25 cellular contexts compared by ENCODE assay signal in genomic region chr10:50456711-50457110, GRCh38.
DNase-seq lines count a peak whose midpoint lies in the region; ATAC-seq lines count a peak whose summit lies in the region.
"Had no signal": no experiment of that assay in that cellular context is flagged by ENCODE, and none has a peak within 500 bp of the region (broad histone marks: within the 10 kb centered on the region; RNA-seq: fewer than 3 reads in every experiment).

No MANE protein-coding gene starts in this region.

- DNase-seq in NAMALWA (ENCODE audit: low spot score) = peak; percentile 26
- no peak for DNase-seq in NOMO-1 treated with DMSO at 0.1 percent for 48 hours (lab: John Stamatoyannopoulos, UW; ENCODE audit: unreplicated experiment)
- no peak for DNase-seq in posterior vena cava (ENCODE audit: low spot score)
- no peak for DNase-seq in stimulated activated effector memory CD8-positive, alpha-beta T cell treated with anti-CD3 and anti-CD28 coated beads, Interleukin-12 subunit alpha, Interleukin-12 subunit beta, amount 100 ng/mL, for 72 hours (ENCODE audit: low spot score in 2 of 2)
- DNase-seq: activated CD8-positive, alpha-beta memory T cell treated with anti-CD3 and anti-CD28 coated beads for 24 hours; activated naive CD4-positive, alpha-beta T cell; activated T-cell treated with anti-CD3 and anti-CD28 coated beads, Interleukin-2, amount 50 U/mL, for 24 hours; adrenal gland; brain microvascular endothelial cell; Calu3; effector CD8-positive, alpha-beta T cell; foreskin keratinocyte; immature natural killer cell; left lung; NCI-H1048; NCI-H187 treated with DMSO at 0.1 percent for 48 hours; NCI-H526; stimulated activated CD8-positive, alpha-beta memory T cell treated with anti-CD3 and anti-CD28 coated beads, Interleukin-4, amount 100 ng/mL, for 48 hours had no signal

- H3K9me3 Mint-ChIP-seq in stimulated activated effector memory CD8-positive, alpha-beta T cell treated with anti-CD3 and anti-CD28 coated beads, Interleukin-12 subunit alpha, Interleukin-12 subunit beta, amount 100 ng/mL, for 72 hours = no peaks in the 10 kb centered on the region
- H3K9me3 Mint-ChIP-seq: activated T-cell treated with anti-CD3 and anti-CD28 coated beads, Interleukin-2, amount 50 U/mL, for 24 hours; immature natural killer cell; T-helper 1 cell treated with Interleukin-12 subunit alpha and Interleukin-12 subunit beta and Interleukin-4 antibody, amounts not matched to agents 30 μg/mL and 1 μg/mL, for 36 hours had no signal

- H3K4me3 Mint-ChIP-seq in stimulated activated effector memory CD8-positive, alpha-beta T cell treated with anti-CD3 and anti-CD28 coated beads, Interleukin-12 subunit alpha, Interleukin-12 subunit beta, amount 100 ng/mL, for 72 hours = no peak overlapping the region
- H3K4me3 Mint-ChIP-seq: activated T-cell treated with anti-CD3 and anti-CD28 coated beads, Interleukin-2, amount 50 U/mL, for 24 hours; immature natural killer cell; T-helper 1 cell treated with Interleukin-12 subunit alpha and Interleukin-12 subunit beta and Interleukin-4 antibody, amounts not matched to agents 30 μg/mL and 1 μg/mL, for 36 hours had no signal

- H3K4me1 Mint-ChIP-seq in stimulated activated effector memory CD8-positive, alpha-beta T cell treated with anti-CD3 and anti-CD28 coated beads, Interleukin-12 subunit alpha, Interleukin-12 subunit beta, amount 100 ng/mL, for 72 hours = peaks cover 11% of the 10 kb centered on the region

- peaks cover 7% of the 10 kb centered on the region for H3K36me3 Mint-ChIP-seq in stimulated activated effector memory CD8-positive, alpha-beta T cell treated with anti-CD3 and anti-CD28 coated beads, Interleukin-12 subunit alpha, Interleukin-12 subunit beta, amount 100 ng/mL, for 72 hours

- H3K27ac Mint-ChIP-seq in stimulated activated effector memory CD8-positive, alpha-beta T cell treated with anti-CD3 and anti-CD28 coated beads, Interleukin-12 subunit alpha, Interleukin-12 subunit beta, amount 100 ng/mL, for 72 hours = no peak overlapping the region
- H3K27ac Mint-ChIP-seq: activated T-cell treated with anti-CD3 and anti-CD28 coated beads, Interleukin-2, amount 50 U/mL, for 24 hours; immature natural killer cell; T-helper 1 cell treated with Interleukin-12 subunit alpha and Interleukin-12 subunit beta and Interleukin-4 antibody, amounts not matched to agents 30 μg/mL and 1 μg/mL, for 36 hours had no signal

- ATAC-seq in GM18502 (IDR thresholded peaks at IDR 0.05; ENCODE audit: poor library complexity, unreplicated experiment) = peak; percentile 39
- ATAC-seq in GM19455 (IDR thresholded peaks at IDR 0.05; ENCODE audit: unreplicated experiment) = peak; percentile 38
- peak; percentile 60 for ATAC-seq in HG02610 (IDR thresholded peaks at IDR 0.05; ENCODE audit: unreplicated experiment)
- no peak for ATAC-seq in esophagus mucosa
- ATAC-seq in stimulated activated effector memory CD8-positive, alpha-beta T cell treated with anti-CD3 and anti-CD28 coated beads, Interleukin-12 subunit alpha, Interleukin-12 subunit beta, amount 100 ng/mL, for 72 hours = no peak
- ATAC-seq: foreskin keratinocyte, HCT116, HepG2, left lung had no signal

- intact Hi-C loops in posterior vena cava (cut with DNase I) = no loop called here

Comparison
In these comparisons a context has a peak if more than half of its experiments do, and no peak if none do; other contexts are left out.
1. ATAC-seq: peak in GM18502 (single experiment), GM19455 (single experiment) and HG02610 (single experiment); none in esophagus mucosa (single experiment) and stimulated activated effector memory CD8-positive, alpha-beta T cell treated with anti-CD3 and anti-CD28 coated beads, Interleukin-12 subunit alpha, Interleukin-12 subunit beta, amount 100 ng/mL, for 72 hours (single experiment).